Comparison of ENCODE assay signal across 8 cellular contexts in the genomic region with DNA sequence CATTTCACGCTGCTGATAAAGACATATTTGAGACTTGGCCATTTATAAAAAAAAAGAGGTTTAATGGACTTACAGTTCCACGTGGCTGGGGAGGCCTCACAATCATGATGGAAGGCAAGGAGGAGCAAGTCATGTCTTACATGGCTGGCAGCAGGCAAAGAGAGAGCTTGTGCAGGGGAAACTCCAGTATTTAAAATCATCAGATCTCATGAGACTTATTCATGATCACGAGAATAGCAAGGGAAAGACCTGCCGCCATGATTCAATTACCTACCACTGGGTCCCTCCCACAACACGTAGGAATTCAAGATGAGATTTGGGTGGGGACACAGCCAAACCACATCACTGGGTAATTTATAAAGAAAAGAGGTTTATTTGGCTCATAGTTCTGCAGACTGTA.
DNase-seq lines count a peak whose midpoint lies in the region; ATAC-seq, FAIRE-seq and TF ChIP-seq lines count a peak whose summit lies in the region.
"Not testable (repeated sequence)": the region's sequence is repeated elsewhere in the genome, so short reads cannot be mapped to it uniquely, and the experiment has no call there.

No MANE protein-coding gene starts in this region.

- peaks cover 16% of the 10 kb centered on the region for H3K79me2 ChIP-seq in K562 (ENCODE audit: control insufficient read depth, insufficient read depth, low read length)
- H3K79me2 ChIP-seq in HepG2 (ENCODE audit: insufficient read depth, low read length) = not testable (repeated sequence)

- H3K4me1 ChIP-seq in K562 (replicated peaks in 1 of 2; ENCODE audit: control insufficient read depth in 2 of 2, insufficient read depth in 2 of 2, low read length in 2 of 2) = not testable (repeated sequence)
- peaks cover 12% of the 10 kb centered on the region for H3K4me1 ChIP-seq in HepG2 (ENCODE audit: insufficient read depth, low read length)
- H3K4me1 ChIP-seq in neutrophil (ENCODE audit: control insufficient read depth in 1 of 2, insufficient read depth in 1 of 2, low read depth in 1 of 2, low read length in 1 of 2) = peaks cover 27 to 45% of the 10 kb centered on the region in 2 experiments

- peaks cover 40% of the 10 kb centered on the region for H3K4me1 Mint-ChIP-seq in CD14-positive monocyte
- H3K4me1 Mint-ChIP-seq in T-helper 1 cell treated with Interleukin-12 subunit alpha and Interleukin-12 subunit beta and Interleukin-4 antibody, amounts not matched to agents 30 μg/mL and 1 μg/mL, for 36 hours (ENCODE audit: low read depth) = peaks cover 12% of the 10 kb centered on the region
- H3K4me1 Mint-ChIP-seq in dendritic cell treated with granulocyte-macrophage colony-stimulating factor and Interleukin-4, amounts not matched to agents 40 ng/mL and 50 ng/mL, for 4 days (ENCODE audit: low read depth) = peaks cover 38% of the 10 kb centered on the region

- not testable (repeated sequence) for DNase-seq in CD14-positive monocyte (ENCODE audit: low spot score); HL-60 (ENCODE audit: low read depth in 1 of 2, low spot score in 1 of 2); K562 (ENCODE audit: extremely low read depth in 1 of 4, low spot score in 3 of 4); HepG2 (ENCODE audit: low spot score)

- intact Hi-C loops in CD14-positive monocyte (cut with micrococcal nuclease) = loop anchor here in 1 of 2 donors (5.0 to 10.0 kb wide), 2 partner anchors 71 to 259 kb away; no protein-coding TSS in a partner anchor
- intact Hi-C loops in K562 (cut with micrococcal nuclease); HepG2 (cut with micrococcal nuclease; ENCODE audit: unreplicated experiment): not testable (repeated sequence)
- intact Hi-C loops in dendritic cell treated with granulocyte-macrophage colony-stimulating factor and Interleukin-4, amounts not matched to agents 40 ng/mL and 50 ng/mL, for 4 days (cut with micrococcal nuclease) = loop anchor here (5.0 kb wide), 2 partner anchors 169 to 259 kb away; a partner anchor contains a TSS

- in situ Hi-C loops in K562 (cut with MboI); HepG2 (cut with HindIII; ENCODE audit: extremely low pct_ligation_motif_present, low pct_unique_long_range_greater_than_20kb): not testable (repeated sequence)

- peak overlapping the region in 5 of 7 donors; percentile 22 to 90 (median 82) for H3K27ac Mint-ChIP-seq in CD14-positive monocyte
- H3K27ac Mint-ChIP-seq in T-helper 1 cell treated with Interleukin-12 subunit alpha and Interleukin-12 subunit beta and Interleukin-4 antibody, amounts not matched to agents 30 μg/mL and 1 μg/mL, for 36 hours = peak overlapping the region; percentile 76
- peak overlapping the region; percentile 47 for H3K27ac Mint-ChIP-seq in dendritic cell treated with granulocyte-macrophage colony-stimulating factor and Interleukin-4, amounts not matched to agents 40 ng/mL and 50 ng/mL, for 4 days

- H3K9me1 ChIP-seq in K562 (ENCODE audit: control insufficient read depth, insufficient read depth, low read length) = not testable (repeated sequence)

- H3K36me3 Mint-ChIP-seq in CD14-positive monocyte = peaks cover 26 to 47% of the 10 kb centered on the region in 2 donors
- peaks cover 43% of the 10 kb centered on the region for H3K36me3 Mint-ChIP-seq in T-helper 1 cell treated with Interleukin-12 subunit alpha and Interleukin-12 subunit beta and Interleukin-4 antibody, amounts not matched to agents 30 μg/mL and 1 μg/mL, for 36 hours (ENCODE audit: low read depth)
- peaks cover 61% of the 10 kb centered on the region for H3K36me3 Mint-ChIP-seq in dendritic cell treated with granulocyte-macrophage colony-stimulating factor and Interleukin-4, amounts not matched to agents 40 ng/mL and 50 ng/mL, for 4 days (ENCODE audit: low read depth)

- not testable (repeated sequence) for H4K20me1 ChIP-seq in K562 (replicated peaks; ENCODE audit: control insufficient read depth, insufficient read depth, low read length); HepG2 (ENCODE audit: insufficient read depth, low read length)

- H3K4me3 Mint-ChIP-seq in CD14-positive monocyte; T-helper 1 cell treated with Interleukin-12 subunit alpha and Interleukin-12 subunit beta and Interleukin-4 antibody, amounts not matched to agents 30 μg/mL and 1 μg/mL, for 36 hours; dendritic cell treated with granulocyte-macrophage colony-stimulating factor and Interleukin-4, amounts not matched to agents 40 ng/mL and 50 ng/mL, for 4 days: not testable (repeated sequence)

- not testable (repeated sequence) for H3K9me3 ChIP-seq in K562 (replicated peaks; ENCODE audit: control insufficient read depth, insufficient read depth, low read depth, low read length); neutrophil
- peaks cover 11% of the 10 kb centered on the region; the same call in 1 of the 2 replicates for H3K9me3 ChIP-seq in HepG2 (ENCODE audit: low read length)

- not testable (repeated sequence) for TF ChIP-seq EP300 in K562 (IDR thresholded peaks at IDR 0.05; ENCODE audit: low read length); HepG2 (IDR thresholded peaks at IDR 0.05; ENCODE audit: low read depth in 2 of 2, low read length in 2 of 2); HepG2 (CRISPR knock-in tag; IDR thresholded peaks at IDR 0.05; ENCODE audit: borderline replicate concordance)

- CTCF ChIA-PET in K562 (lab: Yijun Ruan, JAX; ENCODE audit: low intra/inter-chr PET ratio); HepG2 (lab: Yijun Ruan, JAX; ENCODE audit: low intra/inter-chr PET ratio, low total read pairs): not testable (repeated sequence)

- not testable (repeated sequence) for TF ChIP-seq RAD21 in K562 (CRISPR knock-in tag; conservative IDR thresholded peaks at IDR 0.05 in 1 of 2, IDR thresholded peaks at IDR 0.05 in 1 of 2); HepG2 (CRISPR knock-in tag; IDR thresholded peaks at IDR 0.05)

- not testable (repeated sequence) for H3K4me2 ChIP-seq in K562 (ENCODE audit: insufficient read depth, low read length); HepG2 (ENCODE audit: low read depth, low read length)

- not testable (repeated sequence) for FAIRE-seq in K562 (lab: Jason Lieb, UNC); HepG2 (lab: Jason Lieb, UNC)

- H3K27ac ChIP-seq in 22Rv1 = peak overlapping the region; percentile 97
- H3K27ac ChIP-seq in HL-60 (replicated peaks) = peak overlapping the region; percentile 80
- H3K27ac ChIP-seq in K562 (ENCODE audit: extremely low read depth, low read depth, low read length); HepG2 (ENCODE audit: extremely low read length, insufficient read depth, low read length): not testable (repeated sequence)
- H3K27ac ChIP-seq in neutrophil = peak overlapping the region; percentile 80

- not testable (repeated sequence) for H3K4me3 ChIP-seq in HL-60 (replicated peaks; ENCODE audit: insufficient read depth, low read length); K562; HepG2 (replicated peaks in 1 of 3; ENCODE audit: insufficient read depth in 1 of 3, low read depth in 2 of 3, low read length in 3 of 3); neutrophil (ENCODE audit: low read depth in 1 of 2, low read length in 1 of 2)

- ATAC-seq in K562, HepG2: not testable (repeated sequence)

- not testable (repeated sequence) for TF ChIP-seq POLR2A in K562 (conservative IDR thresholded peaks at IDR 0.05); HepG2 (IDR thresholded peaks at IDR 0.05; ENCODE audit: insufficient read depth in 1 of 2, low read depth in 2 of 2, low read length in 2 of 2)

- TF ChIP-seq CTCF in 22Rv1 (IDR thresholded peaks at IDR 0.05); CD14-positive monocyte (IDR thresholded peaks at IDR 0.05); HL-60 (IDR thresholded peaks at IDR 0.05; ENCODE audit: insufficient read depth, low read length); K562 (IDR thresholded peaks at IDR 0.05 in 2 of 3, conservative IDR thresholded peaks at IDR 0.05 in 1 of 3; ENCODE audit: insufficient read depth in 2 of 3, low read depth in 1 of 3, low read length in 3 of 3); HepG2 (CRISPR knock-in tag; IDR thresholded peaks at IDR 0.05); neutrophil (IDR thresholded peaks at IDR 0.05): not testable (repeated sequence)

- H3K27me3 Mint-ChIP-seq in CD14-positive monocyte (ENCODE audit: low read depth in 3 of 3); T-helper 1 cell treated with Interleukin-12 subunit alpha and Interleukin-12 subunit beta and Interleukin-4 antibody, amounts not matched to agents 30 μg/mL and 1 μg/mL, for 36 hours (ENCODE audit: low read depth); dendritic cell treated with granulocyte-macrophage colony-stimulating factor and Interleukin-4, amounts not matched to agents 40 ng/mL and 50 ng/mL, for 4 days: not testable (repeated sequence)

- BruUV-seq in K562 (replicated peaks; lab: Mats Ljungman, UMichigan); HepG2 (replicated peaks; lab: Mats Ljungman, UMichigan): not testable (repeated sequence)

- WGBS in K562 (ENCODE audit: insufficient coverage, low coverage, missing lambda C conversion rate) = 96% methylated on average over 5 of the region's 5 CpGs
- WGBS in HepG2 (ENCODE audit: low lambda C conversion rate) = 98% methylated on average over 5 of the region's 5 CpGs

- not testable (repeated sequence) for H3K9ac ChIP-seq in K562 (ENCODE audit: insufficient read depth in 1 of 2, low read depth in 2 of 2, low read length in 2 of 2); HepG2 (ENCODE audit: insufficient read depth, low read depth, low read length)

- peaks cover 5 to 17% (median 9%) of the 10 kb centered on the region in 7 donors for H3K9me3 Mint-ChIP-seq in CD14-positive monocyte
- peaks cover 18% of the 10 kb centered on the region for H3K9me3 Mint-ChIP-seq in T-helper 1 cell treated with Interleukin-12 subunit alpha and Interleukin-12 subunit beta and Interleukin-4 antibody, amounts not matched to agents 30 μg/mL and 1 μg/mL, for 36 hours
- H3K9me3 Mint-ChIP-seq in dendritic cell treated with granulocyte-macrophage colony-stimulating factor and Interleukin-4, amounts not matched to agents 40 ng/mL and 50 ng/mL, for 4 days = peaks cover 12% of the 10 kb centered on the region

- H3K27me3 ChIP-seq in HL-60 (ENCODE audit: insufficient read depth, poor library complexity, severe bottlenecking); K562 (ENCODE audit: control insufficient read depth in 2 of 2, insufficient read depth in 2 of 2, low read length in 2 of 2); HepG2 (ENCODE audit: control insufficient read depth in 1 of 2, insufficient read depth in 2 of 2, low read length in 2 of 2); neutrophil: not testable (repeated sequence)

- H2AFZ ChIP-seq in K562 (ENCODE audit: low read depth, low read length); HepG2 (ENCODE audit: low read length): not testable (repeated sequence)

- H3K36me3 ChIP-seq in K562 (ENCODE audit: control insufficient read depth, insufficient read depth, low read length) (peaks cover 12% of the 10 kb centered on the region; the same call in 2 of the 3 replicates), neutrophil (peaks cover 12% of the 10 kb centered on the region)
- H3K36me3 ChIP-seq in HepG2 (replicated peaks in 1 of 2; ENCODE audit: control insufficient read depth in 1 of 2, insufficient read depth in 2 of 2, low read length in 2 of 2) = not testable (repeated sequence)

- POLR2A ChIA-PET in K562 (lab: Yijun Ruan, JAX); HepG2 (lab: Yijun Ruan, JAX): not testable (repeated sequence)
